Comparison of ENCODE assay signal across 23 cellular contexts in genomic region chr1:86871001-86871400, GRCh38.
"Had no signal": no experiment of that assay in that cellular context is flagged by ENCODE, and none has a peak within 500 bp of the region (broad histone marks: within the 10 kb centered on the region; RNA-seq: fewer than 3 reads in every experiment).

No MANE protein-coding gene starts in this region.

- ATAC-seq: foreskin keratinocyte; mucosa of descending colon; naive thymus-derived CD8-positive, alpha-beta T cell; psoas muscle; right lobe of liver; stimulated activated memory B cell treated with anti-CD40 and anti-IgM and Interleukin-4, amounts not matched to agents 10 μg/mL and 1 μg/mL and 100 μg/mL, for 72 hours; stimulated activated naive CD8-positive, alpha-beta T cell treated with anti-CD3 and anti-CD28 coated beads, Interleukin-15, amount 100 ng/mL, for 72 hours had no signal

- FAIRE-seq: endothelial cell of umbilical vein had no signal

- H3K9me3 ChIP-seq: colonic mucosa, mucosa of descending colon, neutrophil, psoas muscle, right lobe of liver, spleen, thoracic aorta, transverse colon had no signal

- DNase-seq: colonic mucosa; dermis blood vessel endothelial cell; endodermal cell; erythroblast; foreskin keratinocyte; head of caudate nucleus; hippocampal formation; kidney glomerular epithelial cell; mucosa of descending colon; naive thymus-derived CD8-positive, alpha-beta T cell; psoas muscle; retina; right lobe of liver; spleen; stimulated activated CD4-positive, alpha-beta T cell treated with anti-CD3 and anti-CD28 coated beads, Interleukin-15, amount 100 ng/mL, for 24 hours; stimulated activated CD4-positive, alpha-beta T cell treated with anti-CD3 and anti-CD28 coated beads, Interleukin-1b, Interleukin-23, amount 100 ng/mL, for 48 hours; stimulated activated CD4-positive, alpha-beta T cell treated with anti-CD3 and anti-CD28 coated beads, Interleukin-4, amount 100 ng/mL, for 24 hours; stimulated activated naive CD8-positive, alpha-beta T cell treated with anti-CD3 and anti-CD28 coated beads, Interleukin-15, amount 100 ng/mL, for 72 hours; transverse colon had no signal

- H3K27ac ChIP-seq: colonic mucosa, foreskin keratinocyte, neutrophil, psoas muscle, right lobe of liver, spleen, thoracic aorta, transverse colon had no signal

- H3K36me3 ChIP-seq: colonic mucosa, neutrophil, right lobe of liver, thoracic aorta had no signal

- H3K4me3 ChIP-seq: colonic mucosa, mucosa of descending colon, psoas muscle, right lobe of liver, spleen, thoracic aorta, transverse colon had no signal

- H3K27me3 ChIP-seq: colonic mucosa, foreskin keratinocyte, neutrophil, right lobe of liver, spleen, transverse colon had no signal
